9 cellular contexts compared by ENCODE assay signal in genomic region chr1:228939001-228939691, GRCh38.
DNase-seq lines count a peak whose midpoint lies in the region; ATAC-seq and TF ChIP-seq lines count a peak whose summit lies in the region.
"Had no signal": no experiment of that assay in that cellular context is flagged by ENCODE, and none has a peak within 500 bp of the region (broad histone marks: within the 10 kb centered on the region; RNA-seq: fewer than 3 reads in every experiment).

No MANE protein-coding gene starts in this region.

- no peaks in the 10 kb centered on the region for H3K36me3 Mint-ChIP-seq in stimulated activated naive CD8-positive, alpha-beta T cell treated with anti-CD3 and anti-CD28 coated beads, Interleukin-15, Interleukin-2, amounts not matched to agents 100 ng/mL and 50 ng/mL, for 24 hours (ENCODE audit: low read depth)
- H3K36me3 Mint-ChIP-seq in chondrocyte (ENCODE audit: low read depth) (no peaks in the 10 kb centered on the region), neural crest cell (ENCODE audit: low read depth) (no peaks in the 10 kb centered on the region), osteocyte (ENCODE audit: unreplicated experiment) (no peaks in the 10 kb centered on the region)

- H3K27me3 Mint-ChIP-seq in stimulated activated naive CD8-positive, alpha-beta T cell treated with anti-CD3 and anti-CD28 coated beads, Interleukin-15, Interleukin-2, amounts not matched to agents 100 ng/mL and 50 ng/mL, for 24 hours: no peaks in the 10 kb centered on the region
- H3K27me3 Mint-ChIP-seq in chondrocyte (ENCODE audit: low read depth) (peaks cover 7% of the 10 kb centered on the region), neural crest cell (ENCODE audit: low read depth) (no peaks in the 10 kb centered on the region), osteocyte (ENCODE audit: unreplicated experiment) (peaks cover 7% of the 10 kb centered on the region)

- H3K9me3 Mint-ChIP-seq in stimulated activated naive CD8-positive, alpha-beta T cell treated with anti-CD3 and anti-CD28 coated beads, Interleukin-15, Interleukin-2, amounts not matched to agents 100 ng/mL and 50 ng/mL, for 24 hours: no peaks in the 10 kb centered on the region
- H3K9me3 Mint-ChIP-seq in chondrocyte (ENCODE audit: low read depth) (no peaks in the 10 kb centered on the region), neural crest cell (peaks cover 2% of the 10 kb centered on the region), osteocyte (ENCODE audit: unreplicated experiment) (no peaks in the 10 kb centered on the region)

- peak overlapping the region; percentile 55 for H3K27ac Mint-ChIP-seq in stimulated activated naive CD8-positive, alpha-beta T cell treated with anti-CD3 and anti-CD28 coated beads, Interleukin-15, Interleukin-2, amounts not matched to agents 100 ng/mL and 50 ng/mL, for 24 hours
- H3K27ac Mint-ChIP-seq in chondrocyte (ENCODE audit: unreplicated experiment) (peak overlapping the region; percentile 22), neural crest cell (ENCODE audit: unreplicated experiment) (peak overlapping the region; percentile 71), osteocyte (ENCODE audit: unreplicated experiment) (no peak overlapping the region)

- peaks cover 39% of the 10 kb centered on the region for H3K4me1 Mint-ChIP-seq in stimulated activated naive CD8-positive, alpha-beta T cell treated with anti-CD3 and anti-CD28 coated beads, Interleukin-15, Interleukin-2, amounts not matched to agents 100 ng/mL and 50 ng/mL, for 24 hours (ENCODE audit: low read depth)
- H3K4me1 Mint-ChIP-seq in chondrocyte (ENCODE audit: low read depth) (peaks cover 14% of the 10 kb centered on the region), neural crest cell (peaks cover 51% of the 10 kb centered on the region), osteocyte (ENCODE audit: unreplicated experiment) (peaks cover 17% of the 10 kb centered on the region)

- H3K4me3 Mint-ChIP-seq in stimulated activated naive CD8-positive, alpha-beta T cell treated with anti-CD3 and anti-CD28 coated beads, Interleukin-15, Interleukin-2, amounts not matched to agents 100 ng/mL and 50 ng/mL, for 24 hours: no peak overlapping the region
- H3K4me3 Mint-ChIP-seq in chondrocyte (ENCODE audit: unreplicated experiment): no peak overlapping the region
- no peak overlapping the region for H3K4me3 Mint-ChIP-seq in neural crest cell
- no peak overlapping the region for H3K4me3 Mint-ChIP-seq in osteocyte (ENCODE audit: unreplicated experiment)

- TF ChIP-seq CTCF in chondrocyte (IDR thresholded peaks at IDR 0.05): no peak
- TF ChIP-seq CTCF in neural crest cell (conservative IDR thresholded peaks at IDR 0.05): no peak
- no peak for TF ChIP-seq CTCF in osteocyte (IDR thresholded peaks at IDR 0.05)

- no peak for ATAC-seq in stimulated activated naive CD8-positive, alpha-beta T cell treated with anti-CD3 and anti-CD28 coated beads, Interleukin-15, Interleukin-2, amounts not matched to agents 100 U/mL and 50 U/mL, for 24 hours
- no peak for ATAC-seq in GM21723 (IDR thresholded peaks at IDR 0.05; ENCODE audit: unreplicated experiment)

- no peak for DNase-seq in stimulated activated naive CD8-positive, alpha-beta T cell treated with anti-CD3 and anti-CD28 coated beads, Interleukin-15, Interleukin-2, amounts not matched to agents 100 U/mL and 50 U/mL, for 24 hours
- DNase-seq in chondrocyte (ENCODE audit: low spot score) (no peak), neural crest cell (ENCODE audit: low read depth, low spot score) (no peak), osteocyte (ENCODE audit: extremely low spot score, unreplicated experiment) (no peak), hippocampal formation (lab: John Stamatoyannopoulos, UW) (no peak)
- DNase-seq: NCI-H1694, trophoblast cell had no signal
